In the genomic region with DNA sequence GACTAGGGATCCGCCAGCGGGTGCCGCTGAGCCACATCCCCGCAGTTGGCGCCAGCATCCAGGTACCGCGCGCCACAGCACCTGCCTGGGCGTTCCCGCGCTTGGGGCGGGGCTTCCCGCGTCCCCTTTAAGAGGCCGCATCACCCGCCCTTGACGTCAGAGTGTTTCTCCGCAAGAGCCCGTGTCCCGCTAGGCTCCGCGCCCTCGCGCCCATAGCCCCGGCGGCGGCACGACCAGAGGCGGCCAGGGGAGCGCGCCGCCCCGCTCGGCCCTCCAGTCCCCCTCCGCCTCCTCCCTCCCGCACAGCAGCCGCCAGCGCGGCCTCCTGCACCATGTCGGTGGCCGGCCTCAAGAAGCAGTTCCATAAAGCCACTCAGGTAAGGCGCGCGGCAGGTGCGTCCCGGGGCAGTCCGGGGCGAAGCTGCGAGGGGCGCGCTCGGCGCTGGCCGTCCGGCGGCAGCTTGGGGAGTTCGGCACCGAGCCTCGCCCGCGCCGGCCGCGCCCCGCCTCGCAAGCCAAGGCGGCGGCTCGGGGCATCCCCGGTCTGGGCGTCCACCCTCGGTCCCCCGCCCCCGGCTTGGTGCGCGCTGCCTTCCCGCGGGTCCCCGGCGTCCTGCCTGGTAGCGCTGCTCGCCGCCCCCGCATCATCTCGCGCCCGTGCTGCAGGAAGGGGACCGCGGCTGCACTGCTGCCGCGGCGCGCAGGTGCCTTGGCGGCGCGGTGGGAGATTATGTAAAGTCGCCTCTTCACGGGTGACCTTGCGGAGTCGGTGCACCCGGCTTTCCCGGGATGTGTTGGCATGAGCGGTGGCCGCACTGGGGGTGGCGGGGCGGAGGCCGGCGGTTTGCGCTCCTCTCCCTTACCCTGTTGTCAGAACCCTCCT, we compare ENCODE assay signal across 8 cellular contexts. TPM values are rescaled to one million over a fixed set of nuclear protein-coding genes. Genes with fewer than 3 reads are reported as not detected.
DNase-seq lines count a peak whose midpoint lies in the region; ATAC-seq and TF ChIP-seq lines count a peak whose summit lies in the region.

A gene (plus strand): TSS at position 156 of the 883 bp plus-strand sequence.

- TF ChIP-seq CTCF in BE2C (IDR thresholded peaks at IDR 0.05; ENCODE audit: low read depth, low read length), result no peak

- no peaks in the 10 kb centered on the region for H3K79me1 ChIP-seq in trophoblast cell (ENCODE audit: low read length)

- no peak within 1 kb of the TSS for H4K12ac ChIP-seq in trophoblast cell (ENCODE audit: low read depth, low read length)

- peak within 1 kb of the TSS; percentile 52 to 71 for H3K4me3 Mint-ChIP-seq in activated T-cell treated with anti-CD3 and anti-CD28 coated beads, Interleukin-2, amount 50 U/mL, for 72 hours

- H3K36me3 ChIP-seq in BE2C, result no peaks in the 10 kb centered on the region
- H3K36me3 ChIP-seq in trophoblast cell (ENCODE audit: control insufficient read depth in 1 of 2, insufficient read depth in 2 of 2, low read length in 2 of 2), result no peaks in the 10 kb centered on the region

- H3K9me3 ChIP-seq in BE2C (no peaks in the 10 kb centered on the region), trophoblast cell (ENCODE audit: insufficient read depth, low read depth, low read length) (no peaks in the 10 kb centered on the region)

- no peak within 1 kb of the TSS for H4K91ac ChIP-seq in trophoblast cell (ENCODE audit: low read depth, low read length)

- no peak within 1 kb of the TSS for H3K9ac ChIP-seq in trophoblast cell (ENCODE audit: low read length)

- H2AFZ ChIP-seq in trophoblast cell (ENCODE audit: insufficient read depth, low read length, poor library complexity), result peak within 1 kb of the TSS; percentile 44

- H3K9me3 Mint-ChIP-seq in activated T-cell treated with anti-CD3 and anti-CD28 coated beads, Interleukin-2, amount 50 U/mL, for 72 hours, result peaks cover 0 to 2% of the 10 kb centered on the region in 2 donors

- no peak within 1 kb of the TSS for H2BK120ac ChIP-seq in trophoblast cell (ENCODE audit: insufficient read depth, low read length, poor library complexity)

- no peak within 1 kb of the TSS for H3K27ac Mint-ChIP-seq in activated T-cell treated with anti-CD3 and anti-CD28 coated beads, Interleukin-2, amount 50 U/mL, for 72 hours

- no peak within 1 kb of the TSS for H3K27ac ChIP-seq in trophoblast cell (ENCODE audit: low read depth, low read length)

- H3K36me3 Mint-ChIP-seq in activated T-cell treated with anti-CD3 and anti-CD28 coated beads, Interleukin-2, amount 50 U/mL, for 72 hours (ENCODE audit: insufficient read depth in 2 of 2), result peaks cover 0 to 5% of the 10 kb centered on the region in 2 donors

- H3K4ac ChIP-seq in trophoblast cell (ENCODE audit: low read depth, low read length), result no peak within 1 kb of the TSS

- intact Hi-C loops in Right ventricle myocardium superior (cut with DNase I), result no loop called here

- no peak within 1 kb of the TSS for H4K8ac ChIP-seq in trophoblast cell (ENCODE audit: low read depth, low read length)

- H3K27me3 ChIP-seq in BE2C (peaks cover 56% of the 10 kb centered on the region), trophoblast cell (ENCODE audit: insufficient read depth, low read length) (peaks cover 21% of the 10 kb centered on the region)

- H3K4me3 ChIP-seq in BE2C (ENCODE audit: low read depth, low read length), result no peak within 1 kb of the TSS
- H3K4me3 ChIP-seq in trophoblast cell (ENCODE audit: low read depth, low read length), result peak within 1 kb of the TSS; percentile 10

- H3K4me1 Mint-ChIP-seq in activated T-cell treated with anti-CD3 and anti-CD28 coated beads, Interleukin-2, amount 50 U/mL, for 72 hours (ENCODE audit: low read depth), result no peaks in the 10 kb centered on the region

- H2BK5ac ChIP-seq in trophoblast cell (ENCODE audit: low read depth, low read length, poor library complexity), result no peak within 1 kb of the TSS

- DNase-seq in BE2C, result peak; percentile 9
- DNase-seq in NCI-H1105 (lab: John Stamatoyannopoulos, UW), result peak; percentile 94
- DNase-seq in activated T-cell treated with anti-CD3 and anti-CD28 coated beads, Interleukin-2, amount 50 U/mL, for 72 hours, result peak; percentile 2
- peak; percentile 44 for DNase-seq in Right ventricle myocardium superior
- DNase-seq in trophoblast cell, result peak in 1 of 2 donors; percentile 1
- no peak for DNase-seq in pons (ENCODE audit: low spot score)
- no peak for DNase-seq in cortex of kidney (lab: John Stamatoyannopoulos, UW)

- H3K14ac ChIP-seq in trophoblast cell (ENCODE audit: low read length), result no peak within 1 kb of the TSS

- H3K79me2 ChIP-seq in trophoblast cell (ENCODE audit: control insufficient read depth, insufficient read depth, low read length, poor library complexity), result no peaks in the 10 kb centered on the region

- peak; percentile 76 for ATAC-seq in GM19395 (IDR thresholded peaks at IDR 0.05; ENCODE audit: unreplicated experiment)
- ATAC-seq in activated T-cell treated with anti-CD3 and anti-CD28 coated beads, Interleukin-2, amount 50 U/mL, for 72 hours (replicated peaks in 1 of 2), result peak; percentile 37 to 62
- peak; percentile 63 for ATAC-seq in Right ventricle myocardium superior (ENCODE audit: poor library complexity)

- H3K4me1 ChIP-seq in BE2C, result no peaks in the 10 kb centered on the region
- H3K4me1 ChIP-seq in trophoblast cell (ENCODE audit: control insufficient read depth in 1 of 2, insufficient read depth in 2 of 2, low read length in 2 of 2), result peaks cover 3 to 6% of the 10 kb centered on the region in 2 experiments

- no peak within 1 kb of the TSS for H2AK5ac ChIP-seq in trophoblast cell (ENCODE audit: low read length)

- H3K4me2 ChIP-seq in trophoblast cell (ENCODE audit: low read length), result peak within 1 kb of the TSS; percentile 90

- WGBS in trophoblast cell (ENCODE audit: extremely low coverage, insufficient coverage, insufficient read length), result no CpG with 5 or more reads among the region's 109 CpGs

- no peak within 1 kb of the TSS for H3K18ac ChIP-seq in trophoblast cell (ENCODE audit: low read length)

- no peak within 1 kb of the TSS for H3K23ac ChIP-seq in trophoblast cell (ENCODE audit: low read length)

- peaks cover 19% of the 10 kb centered on the region for H3K27me3 Mint-ChIP-seq in activated T-cell treated with anti-CD3 and anti-CD28 coated beads, Interleukin-2, amount 50 U/mL, for 72 hours (ENCODE audit: low read depth)

- no peak within 1 kb of the TSS for H2BK12ac ChIP-seq in trophoblast cell (ENCODE audit: low read length)

RNA-seq across cellular contexts. Expression of the gene that starts here (rescaled TPM):
- not detected for polyA plus RNA-seq in BE2C (2012; ENCODE audit: insufficient read depth, insufficient read length, low read depth)
- not detected for total RNA-seq in activated T-cell treated with anti-CD3 and anti-CD28 coated beads, Interleukin-2, amount 50 U/mL, for 72 hours
- not detected for total RNA-seq in Right ventricle myocardium superior
- 0.06 and 0.08 TPM in 2 replicates for polyA plus RNA-seq in trophoblast cell (2013)

Comparison
In these comparisons a context has a peak if more than half of its experiments do, and no peak if none do; other contexts are left out.
1. Peak in DNase-seq and ATAC-seq in activated T-cell treated with anti-CD3 and anti-CD28 coated beads, Interleukin-2, amount 50 U/mL, for 72 hours; RNA of the gene not detected or under 1 TPM.
2. Peak in DNase-seq and ATAC-seq in Right ventricle myocardium superior; RNA of the gene not detected or under 1 TPM.
3. DNase-seq: peak in BE2C (single experiment) and NCI-H1105 (single experiment); none in pons (single experiment) and cortex of kidney (single experiment).
4. Peak in every context shown above with its lines, with median percentiles within 50 percentile points of each other: ATAC-seq.